10 cellular contexts compared by ENCODE assay signal in genomic region chr16:74451951-74452758, GRCh38. TPM values are rescaled to one million over a fixed set of nuclear protein-coding genes. Genes with fewer than 3 reads are reported as not detected.
DNase-seq lines count a peak whose midpoint lies in the region; ATAC-seq, FAIRE-seq and TF ChIP-seq lines count a peak whose summit lies in the region.
"Had no signal": no experiment of that assay in that cellular context is flagged by ENCODE, and none has a peak within 500 bp of the region (broad histone marks: within the 10 kb centered on the region; RNA-seq: fewer than 3 reads in every experiment).

No MANE protein-coding gene starts in this region.

- no peak for TF ChIP-seq POLR2A in spleen (IDR thresholded peaks at IDR 0.05)

- DNase-seq in fibroblast of pulmonary artery (ENCODE audit: low read depth) (peak; percentile 11), urothelium cell line (ENCODE audit: low spot score) (no peak), psoas muscle (no peak), spleen (no peak), SIG-M5 treated with dmso at 0.1 percent for 504 hours (lab: John Stamatoyannopoulos, UW; ENCODE audit: unreplicated experiment) (no peak)
- DNase-seq: activated CD8-positive, alpha-beta memory T cell treated with anti-CD3 and anti-CD28 coated beads, Interleukin-2, amount 50 U/mL, for 4 hours had no signal

- H3K9me3 ChIP-seq in psoas muscle (no peaks in the 10 kb centered on the region), spleen (no peaks in the 10 kb centered on the region)

- peaks cover 5% of the 10 kb centered on the region for H3K4me1 ChIP-seq in psoas muscle
- H3K4me1 ChIP-seq in spleen, result peaks cover 6 to 34% (median 24%) of the 10 kb centered on the region in 6 donors

- H3K27me3 ChIP-seq in psoas muscle (ENCODE audit: insufficient read depth in 3 of 3, low read length in 2 of 3) (no peaks in the 10 kb centered on the region), spleen (replicated peaks in 1 of 7) (no peaks in the 10 kb centered on the region)

- H3K27ac ChIP-seq in psoas muscle (no peak overlapping the region), spleen (no peak overlapping the region)

- ATAC-seq in GM18511 (IDR thresholded peaks at IDR 0.05; ENCODE audit: unreplicated experiment) (peak; percentile 95), GM21447 (IDR thresholded peaks at IDR 0.05; ENCODE audit: unreplicated experiment) (peak; percentile 84), HG03342 (IDR thresholded peaks at IDR 0.05; ENCODE audit: unreplicated experiment) (peak; percentile 86), psoas muscle (no peak)

- intact Hi-C loops in psoas muscle (cut with DNase I) (no loop called here), spleen (cut with DNase I; ENCODE audit: low total_unique reads) (no loop called here)

- H3K36me3 ChIP-seq in psoas muscle (ENCODE audit: insufficient read depth in 1 of 2, low read depth in 1 of 2), result peaks cover 10 to 96% of the 10 kb centered on the region in 2 donors
- H3K36me3 ChIP-seq in spleen, result peaks cover 0 to 99% (median 61%) of the 10 kb centered on the region in 6 donors

- no peak for FAIRE-seq in urothelium cell line (lab: Jason Lieb, UNC)
- FAIRE-seq: islet of Langerhans had no signal

- no peak overlapping the region for H3K4me3 ChIP-seq in fibroblast of pulmonary artery (replicated peaks; ENCODE audit: low read depth, low read length)
- no peak overlapping the region for H3K4me3 ChIP-seq in psoas muscle
- no peak overlapping the region for H3K4me3 ChIP-seq in spleen

- TF ChIP-seq CTCF in fibroblast of pulmonary artery (IDR thresholded peaks at IDR 0.05; ENCODE audit: low read length, missing control alignments) (no peak), psoas muscle (IDR thresholded peaks at IDR 0.05) (no peak), spleen (IDR thresholded peaks at IDR 0.05 in 8 of 11, conservative IDR thresholded peaks at IDR 0.05 in 3 of 11) (no peak)

- WGBS in psoas muscle, 3 donors, result 89 to 92% (median 91%) methylated on average over 14 of the region's 14 CpGs
- 71 to 85% (median 77%) methylated on average over 13 to 14 of the region's 14 CpGs for WGBS in spleen, 5 donors

RNA-seq across cellular contexts. Expression of gene CLEC18B, which starts 30.9 kb away (rescaled TPM):
- total RNA-seq in psoas muscle, result 1 to 10 TPM in 1 of 4 donors, under 1 TPM in 2, not detected in 1; 0.40 to 1.1 (median 0.41) TPM
- under 1 TPM in 2 of 3 donors, not detected in 1; 0.16 to 0.36 TPM for polyA plus RNA-seq in psoas muscle
- total RNA-seq in spleen, result 1 to 10 TPM in 2 of 7 donors, under 1 TPM in 2, not detected in 3; 0.83 to 2.1 (median 1.5) TPM
- polyA plus RNA-seq in spleen, result 1 to 10 TPM in 2 of 3 donors, under 1 TPM in 1; 0.91 to 1.1 (median 1.1) TPM

Comparison
In these comparisons a context has a peak if more than half of its experiments do, and no peak if none do; other contexts are left out.
1. ATAC-seq: peak in GM18511 (single experiment), GM21447 (single experiment) and HG03342 (single experiment); none in psoas muscle (0 of 4).